ENCODE assay signal across 8 cellular contexts in genomic region chr17:79843917-79844815, GRCh38. TPM values are rescaled to one million over a fixed set of nuclear protein-coding genes. Genes with fewer than 3 reads are reported as not detected.
DNase-seq lines count a peak whose midpoint lies in the region; ATAC-seq and TF ChIP-seq lines count a peak whose summit lies in the region.

No MANE protein-coding gene starts in this region.

- H3K27me3 ChIP-seq in NT2/D1 (ENCODE audit: insufficient read depth, insufficient read length) (peaks cover 88% of the 10 kb centered on the region), duodenal mucosa (ENCODE audit: control insufficient read depth in 1 of 2, insufficient read depth in 2 of 2, low read length in 2 of 2) (peaks cover 33 to 40% of the 10 kb centered on the region in 2 donors), lung (ENCODE audit: control insufficient read depth, insufficient read depth) (no peaks in the 10 kb centered on the region), tibial artery (peaks cover 8 to 86% of the 10 kb centered on the region in 2 donors)

- peak overlapping the region; percentile 87 for H3K9ac ChIP-seq in NT2/D1 (ENCODE audit: insufficient read length, low read depth)
- H3K9ac ChIP-seq in duodenal mucosa (ENCODE audit: low read depth in 1 of 2, low read length in 2 of 2): peak overlapping the region; percentile 55 to 59

- H3K36me3 ChIP-seq in NT2/D1 (ENCODE audit: insufficient read depth, insufficient read length, low read length) (no peaks in the 10 kb centered on the region), duodenal mucosa (ENCODE audit: control insufficient read depth in 1 of 2, insufficient read depth in 2 of 2, low read length in 2 of 2) (no peaks in the 10 kb centered on the region), lung (ENCODE audit: control insufficient read depth in 2 of 2, insufficient read depth in 2 of 2, low read length in 2 of 2) (no peaks in the 10 kb centered on the region), tibial artery (no peaks in the 10 kb centered on the region)

- H3K4me1 ChIP-seq in NT2/D1 (ENCODE audit: insufficient read depth, insufficient read length) (peaks cover 17% of the 10 kb centered on the region), duodenal mucosa (ENCODE audit: control insufficient read depth in 1 of 2, insufficient read depth in 2 of 2, low read length in 2 of 2) (peaks cover 33 to 38% of the 10 kb centered on the region in 2 donors), lung (ENCODE audit: control insufficient read depth in 2 of 2, insufficient read depth in 2 of 2, low read length in 2 of 2) (peaks cover 0 to 24% of the 10 kb centered on the region in 2 donors), tibial artery (peaks cover 0 to 57% (median 54%) of the 10 kb centered on the region in 4 donors)

- DNase-seq in NCI-H2196 (lab: John Stamatoyannopoulos, UW; ENCODE audit: unreplicated experiment): peak; percentile 75
- DNase-seq in NCI-H2196 treated with DMSO at 0.1 percent for 48 hours (lab: John Stamatoyannopoulos, UW; ENCODE audit: unreplicated experiment): no peak
- no peak for DNase-seq in NT2/D1 (ENCODE audit: low read depth, low spot score)
- DNase-seq in lung (ENCODE audit: low spot score): no peak
- peak; percentile 52 to 80 for DNase-seq in tibial artery
- DNase-seq in activated CD4-positive, alpha-beta T cell treated with anti-CD3 and anti-CD28 coated beads for 48 hours: no peak

- ATAC-seq in lung (ENCODE audit: insufficient read depth, low FRiP score) (peak; percentile 49), GM19328 (IDR thresholded peaks at IDR 0.05; ENCODE audit: unreplicated experiment) (no peak)

- intact Hi-C loops in tibial artery (cut with DNase I; ENCODE audit: low total_unique reads): loop anchor here (10.0 kb wide), 1 partner anchor 71 kb away; no protein-coding TSS in a partner anchor

- peaks cover 8% of the 10 kb centered on the region; the same call in 1 of the 2 replicates for H3K9me3 ChIP-seq in NT2/D1 (ENCODE audit: insufficient read depth, low read length)
- H3K9me3 ChIP-seq in duodenal mucosa (ENCODE audit: control insufficient read depth in 1 of 2, low read length in 2 of 2): no peaks in the 10 kb centered on the region
- peaks cover 0 to 4% of the 10 kb centered on the region in 2 donors for H3K9me3 ChIP-seq in lung (ENCODE audit: control insufficient read depth in 2 of 2, insufficient read depth in 1 of 2, low read length in 1 of 2)
- H3K9me3 ChIP-seq in tibial artery: no peaks in the 10 kb centered on the region

- WGBS in lung, 2 donors: 1 to 2% methylated on average over 71 to 84 of the region's 84 CpGs

- no peak overlapping the region for H3K27ac ChIP-seq in duodenal mucosa (ENCODE audit: low read depth, low read length)
- no peak overlapping the region for H3K27ac ChIP-seq in lung (ENCODE audit: low read depth in 1 of 2, low read length in 1 of 2)
- H3K27ac ChIP-seq in tibial artery: peak overlapping the region; percentile 6 to 51

- no peak for TF ChIP-seq CTCF in lung (IDR thresholded peaks at IDR 0.05; ENCODE audit: control extremely low read depth, extremely low read depth)
- peak in 1 of 2 experiments; percentile 9 for TF ChIP-seq CTCF in tibial artery (IDR thresholded peaks at IDR 0.05)

- H3K4me3 ChIP-seq in NT2/D1 (ENCODE audit: insufficient read length, low read depth): peak overlapping the region; percentile 62
- peak overlapping the region; percentile 69 for H3K4me3 ChIP-seq in duodenal mucosa (ENCODE audit: low read depth in 1 of 2, low read length in 2 of 2)
- H3K4me3 ChIP-seq in lung: peak overlapping the region; percentile 37
- peak overlapping the region; percentile 46 to 59 for H3K4me3 ChIP-seq in tibial artery

RNA-seq across cellular contexts. Expression of gene CBX4, which starts 4.9 kb away (rescaled TPM):
- 10 to 100 TPM; 18.2 to 32.0 TPM for total RNA-seq in lung
- 10 to 100 TPM; 12.8 to 16.7 TPM for polyA plus RNA-seq in lung

RNA-seq across cellular contexts. Expression of gene CBX8, which starts 47.3 kb away (rescaled TPM):
- total RNA-seq in lung: 1 to 10 TPM; 4.8 to 9.3 TPM
- polyA plus RNA-seq in lung: 1 to 10 TPM; 5.5 TPM

Comparison
In these comparisons a context has a peak if more than half of its experiments do, and no peak if none do; other contexts are left out.
1. DNase-seq: peak in NCI-H2196 (single experiment) and tibial artery (2 of 2); none in NCI-H2196 treated with DMSO at 0.1 percent for 48 hours (single experiment), NT2/D1 (single experiment), lung (single experiment) and activated CD4-positive, alpha-beta T cell treated with anti-CD3 and anti-CD28 coated beads for 48 hours (single experiment).
2. H3K27ac ChIP-seq: peak in tibial artery (2 of 2); none in duodenal mucosa (single experiment) and lung (0 of 2).
3. Peak in every context shown above with its lines, with median percentiles within 50 percentile points of each other: H3K4me3 ChIP-seq.